Comparison of ENCODE assay signal across 1 cellular context in genomic region chr15:77633134-77633912, GRCh38.
TF ChIP-seq lines count a peak whose summit lies in the region.

No MANE protein-coding gene starts in this region.

TF ChIP-seq in HepG2, 621 proteins besides CTCF, POLR2A, EP300 and RAD21 (continued from another document and continues in another):
- TF ChIP-seq NFAT5 (CRISPR knock-in tag; IDR thresholded peaks at IDR 0.05) (no peak), ZNF747 (CRISPR knock-in tag; IDR thresholded peaks at IDR 0.05; ENCODE audit: borderline replicate concordance) (peak; percentile 70; the same call in 1 of the 2 replicates), HHEX (CRISPR knock-in tag; IDR thresholded peaks at IDR 0.05) (no peak), MBNL3 (CRISPR knock-in tag; conservative IDR thresholded peaks at IDR 0.05) (no peak), ZNF619 (CRISPR knock-in tag; IDR thresholded peaks at IDR 0.05) (peak; percentile 53; the same call in 1 of the 2 replicates), CCAR2 (optimal IDR thresholded peaks at IDR 0.05; ENCODE audit: low read depth, low read length) (no peak), ZNF891 (CRISPR knock-in tag; IDR thresholded peaks at IDR 0.05) (no peak), NFE2L2 (IDR thresholded peaks at IDR 0.05; ENCODE audit: low read length) (no peak), ZBTB7A (CRISPR knock-in tag; IDR thresholded peaks at IDR 0.05) (no peak), ZZZ3 (CRISPR knock-in tag; IDR thresholded peaks at IDR 0.05; ENCODE audit: borderline replicate concordance) (no peak), RELA (CRISPR knock-in tag; IDR thresholded peaks at IDR 0.05) (0 out of 2 replicates have a peak, but pooled peaks have one; percentile 31), ELF4 (CRISPR knock-in tag; IDR thresholded peaks at IDR 0.05; ENCODE audit: borderline replicate concordance) (no peak), KAT7 (CRISPR knock-in tag; IDR thresholded peaks at IDR 0.05; ENCODE audit: borderline replicate concordance) (peak; percentile 61; the same call in 1 of the 2 replicates), ZNF362 (CRISPR knock-in tag; IDR thresholded peaks at IDR 0.05; ENCODE audit: borderline replicate concordance) (no peak), ZNF629 (CRISPR knock-in tag; conservative IDR thresholded peaks at IDR 0.05) (0 out of 2 replicates have a peak, but pooled peaks have one; percentile 29), ZBTB44 (CRISPR knock-in tag; IDR thresholded peaks at IDR 0.05) (no peak), MNT (IDR thresholded peaks at IDR 0.05) (peak; percentile 90), KDM1A (CRISPR knock-in tag; IDR thresholded peaks at IDR 0.05) (no peak), HINFP (CRISPR knock-in tag; IDR thresholded peaks at IDR 0.05; ENCODE audit: low read depth) (no peak), DR1 (CRISPR knock-in tag; IDR thresholded peaks at IDR 0.05) (no peak), ZNF781 (CRISPR knock-in tag; IDR thresholded peaks at IDR 0.05; ENCODE audit: borderline replicate concordance, not compliant biosample characterization) (no peak), ATM (IDR thresholded peaks at IDR 0.05; ENCODE audit: borderline replicate concordance) (no peak), ZNF773 (CRISPR knock-in tag; IDR thresholded peaks at IDR 0.05; ENCODE audit: borderline replicate concordance) (0 out of 2 replicates have a peak, but pooled peaks have one; percentile 56), RARG (CRISPR knock-in tag; IDR thresholded peaks at IDR 0.05; ENCODE audit: low read depth) (no peak), KLF15 (CRISPR knock-in tag; IDR thresholded peaks at IDR 0.05; ENCODE audit: borderline replicate concordance) (peak; percentile 43; the same call in 1 of the 2 replicates), ZNF292 (CRISPR knock-in tag; IDR thresholded peaks at IDR 0.05; ENCODE audit: borderline replicate concordance, low read depth) (peak; percentile 64), POGZ (CRISPR knock-in tag; IDR thresholded peaks at IDR 0.05) (peak; percentile 37; the same call in 1 of the 2 replicates), CCDC6 (CRISPR knock-in tag; IDR thresholded peaks at IDR 0.05) (no peak), XBP1 (CRISPR knock-in tag; IDR thresholded peaks at IDR 0.05) (no peak), SUZ12 (IDR thresholded peaks at IDR 0.05; ENCODE audit: low read depth, low read length) (peak; percentile 23; the same call in 1 of the 2 replicates), ATF1 (CRISPR knock-in tag; IDR thresholded peaks at IDR 0.05) (no peak), ZNF3 (CRISPR knock-in tag; IDR thresholded peaks at IDR 0.05) (no peak), CERS6 (CRISPR knock-in tag; IDR thresholded peaks at IDR 0.05) (no peak), MAZ (IDR thresholded peaks at IDR 0.05; ENCODE audit: borderline replicate concordance, low read depth, low read length) (peak; percentile 48; the same call in 1 of the 2 replicates), MAZ (CRISPR knock-in tag; IDR thresholded peaks at IDR 0.05; ENCODE audit: low read depth) (peak; percentile 79), JUN (CRISPR knock-in tag; IDR thresholded peaks at IDR 0.05) (no peak), ZNF207 (IDR thresholded peaks at IDR 0.05; ENCODE audit: borderline replicate concordance) (no peak), ZNF777 (CRISPR knock-in tag; IDR thresholded peaks at IDR 0.05) (peak; percentile 85), SALL1 (CRISPR knock-in tag; IDR thresholded peaks at IDR 0.05) (peak; percentile 75), ZNF563 (CRISPR knock-in tag; IDR thresholded peaks at IDR 0.05) (peak; percentile 35; the same call in 1 of the 2 replicates), IKZF4 (CRISPR knock-in tag; IDR thresholded peaks at IDR 0.05; ENCODE audit: borderline replicate concordance, low read depth, not compliant biosample characterization) (no peak), NFYC (CRISPR knock-in tag; IDR thresholded peaks at IDR 0.05) (no peak), ZNF768 (CRISPR knock-in tag; IDR thresholded peaks at IDR 0.05) (peak; percentile 83), PCBP2 (optimal IDR thresholded peaks at IDR 0.05; ENCODE audit: low read depth, low read length, poor library complexity, severe bottlenecking) (no peak), HNRNPUL1 (IDR thresholded peaks at IDR 0.05; ENCODE audit: low read depth, low read length) (no peak), SP1 (IDR thresholded peaks at IDR 0.05) (no peak), SP1 (CRISPR knock-in tag; IDR thresholded peaks at IDR 0.05) (peak; percentile 43; the same call in 1 of the 2 replicates), MTA1 (CRISPR knock-in tag; IDR thresholded peaks at IDR 0.05; ENCODE audit: borderline replicate concordance) (no peak), BRD4 (CRISPR knock-in tag; IDR thresholded peaks at IDR 0.05) (no peak), TFDP1 (CRISPR knock-in tag; IDR thresholded peaks at IDR 0.05; ENCODE audit: borderline replicate concordance) (peak; percentile 44; the same call in 1 of the 2 replicates), ZNF782 (CRISPR knock-in tag; IDR thresholded peaks at IDR 0.05; ENCODE audit: borderline replicate concordance) (0 out of 2 replicates have a peak, but pooled peaks have one; percentile 33), ZBTB1 (CRISPR knock-in tag; IDR thresholded peaks at IDR 0.05; ENCODE audit: borderline replicate concordance) (no peak), ZNF34 (CRISPR knock-in tag; IDR thresholded peaks at IDR 0.05; ENCODE audit: borderline replicate concordance) (no peak), ZNF687 (CRISPR knock-in tag; IDR thresholded peaks at IDR 0.05) (peak; percentile 71), RBM22 (optimal IDR thresholded peaks at IDR 0.05; ENCODE audit: low read length) (no peak)
